ENCODE assay signal across 1 cellular context in genomic region chr9:114474425-114474824, GRCh38.
A peak's percentile ranks its signal among the peaks of the same experiment; 100 is the strongest.
TF ChIP-seq lines count a peak whose summit lies in the region.

No MANE protein-coding gene starts in this region.

TF ChIP-seq in K562, 482 proteins besides CTCF, POLR2A, EP300 and RAD21 (continued from another document):
- peak; percentile 92 for TF ChIP-seq ZFP36 (IDR thresholded peaks at IDR 0.05; ENCODE audit: low read depth, low read length, partially characterized antibody)
- no peak for TF ChIP-seq EGR1 (conservative IDR thresholded peaks at IDR 0.05)
